In the genomic region with DNA sequence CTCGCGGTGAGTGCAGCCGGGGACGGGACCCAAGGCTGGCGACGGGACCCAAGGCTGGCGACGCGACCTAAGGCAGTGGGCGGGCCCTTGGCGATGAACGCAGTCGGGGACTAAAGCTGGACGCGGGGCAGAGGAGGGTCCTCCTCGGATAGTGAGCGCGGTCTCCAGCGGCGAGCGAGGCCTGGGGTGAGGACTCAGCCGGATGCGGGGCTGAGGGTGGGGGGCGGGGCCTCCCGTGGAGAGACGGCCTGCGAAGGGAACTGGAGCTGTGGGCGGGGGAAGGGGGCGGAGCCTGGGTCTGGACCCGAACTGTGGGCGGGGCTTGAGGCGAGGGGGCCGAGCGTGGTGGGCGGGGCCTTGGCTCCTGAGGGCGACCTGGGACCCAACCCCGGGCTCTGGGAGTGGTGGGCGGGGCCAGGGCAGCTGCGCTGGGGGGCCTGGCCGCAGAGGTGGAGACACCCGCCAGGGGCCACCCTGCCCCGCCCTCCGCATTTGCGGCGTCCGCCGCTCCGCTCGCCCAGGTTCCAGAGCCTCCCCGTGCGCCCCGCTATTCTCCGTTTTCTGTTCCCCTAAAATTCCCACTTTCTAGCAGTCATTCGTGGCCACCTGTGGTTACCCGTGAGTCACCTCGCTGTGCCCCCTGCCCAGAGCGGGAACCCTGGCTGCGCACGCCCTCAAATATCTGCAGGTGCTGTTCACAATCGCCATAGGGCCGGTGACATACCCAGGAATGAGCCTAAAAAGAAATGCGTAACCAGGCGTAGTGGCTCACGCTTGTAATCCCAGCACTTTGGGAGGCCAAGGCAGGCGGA, we compare ENCODE assay signal across 8 cellular contexts. TPM values are rescaled to one million over a fixed set of nuclear protein-coding genes. Genes with fewer than 3 reads are reported as not detected.
DNase-seq lines count a peak whose midpoint lies in the region; ATAC-seq and TF ChIP-seq lines count a peak whose summit lies in the region.

No MANE protein-coding gene starts in this region.

- H3K9me3 Mint-ChIP-seq in IgD-negative memory B cell: no peaks in the 10 kb centered on the region

- no peak for TF ChIP-seq CTCF in epithelial cell of proximal tubule (conservative IDR thresholded peaks at IDR 0.05; ENCODE audit: low read depth, low read length)

- peak overlapping the region; percentile 87 to 95 (median 93) for H3K27ac Mint-ChIP-seq in IgD-negative memory B cell

- ATAC-seq in GM21529 (IDR thresholded peaks at IDR 0.05; ENCODE audit: unreplicated experiment): peak; percentile 61

- peaks cover 9 to 14% (median 11%) of the 10 kb centered on the region in 3 donors for H3K4me1 Mint-ChIP-seq in IgD-negative memory B cell

- DNase-seq in DMS114 treated with DMSO at 0.1 percent for 48 hours (lab: John Stamatoyannopoulos, UW; ENCODE audit: unreplicated experiment): peak; percentile 85
- DNase-seq in OCI-M2 (lab: John Stamatoyannopoulos, UW; ENCODE audit: unreplicated experiment): peak; percentile 87
- peak; percentile 99 for DNase-seq in activated T-cell treated with anti-CD3 and anti-CD28 coated beads, Interleukin-2, amount 50 U/mL, for 1 hour
- peak; percentile 29 for DNase-seq in epithelial cell of proximal tubule (ENCODE audit: low read depth)
- peak; percentile 98 for DNase-seq in mucosa of gallbladder (ENCODE audit: low spot score)
- peak; percentile 98 to 100 for DNase-seq in stimulated activated CD8-positive, alpha-beta memory T cell treated with anti-CD3 and anti-CD28 coated beads, Interleukin-4, amount 100 ng/mL, for 1 hour (ENCODE audit: low read depth in 2 of 2, low spot score in 1 of 2)

- peak overlapping the region; percentile 75 for H3K4me3 ChIP-seq in epithelial cell of proximal tubule (ENCODE audit: low read depth, low read length)

- H3K36me3 Mint-ChIP-seq in IgD-negative memory B cell: no peaks in the 10 kb centered on the region

- H3K27me3 Mint-ChIP-seq in IgD-negative memory B cell: no peaks in the 10 kb centered on the region

- peak overlapping the region; percentile 83 to 97 (median 92) for H3K4me3 Mint-ChIP-seq in IgD-negative memory B cell

RNA-seq across cellular contexts. Expression of a gene that starts 0.5 kb away (rescaled TPM):
- 8.4 TPM for polyA plus RNA-seq in IgD-negative memory B cell
- total RNA-seq in epithelial cell of proximal tubule (23.8 and 30.7 TPM in 2 replicates), mucosa of gallbladder (51.7 TPM)

RNA-seq across cellular contexts. Expression of a gene that starts 13.2 kb away (rescaled TPM):
- polyA plus RNA-seq in IgD-negative memory B cell: 3.8 TPM
- total RNA-seq in epithelial cell of proximal tubule: 45.1 and 68.7 TPM in 2 replicates
- total RNA-seq in mucosa of gallbladder: 105 TPM

RNA-seq across cellular contexts. Expression of a gene that starts 53.0 kb away (rescaled TPM):
- 2.3 TPM for polyA plus RNA-seq in IgD-negative memory B cell
- total RNA-seq in epithelial cell of proximal tubule (39.4 and 64.1 TPM in 2 replicates), mucosa of gallbladder (50.8 TPM)

Comparison
In these comparisons a context has a peak if more than half of its experiments do, and no peak if none do; other contexts are left out.
1. Peak in every context shown above with its lines: DNase-seq, ATAC-seq and H3K4me3 ChIP-seq.
2. DNase-seq: peak in every context shown above with its lines; median percentile 99 in activated T-cell treated with anti-CD3 and anti-CD28 coated beads, Interleukin-2, amount 50 U/mL, for 1 hour; 99 in stimulated activated CD8-positive, alpha-beta memory T cell treated with anti-CD3 and anti-CD28 coated beads, Interleukin-4, amount 100 ng/mL, for 1 hour; 98 in mucosa of gallbladder; 87 in OCI-M2; 85 in DMS114 treated with DMSO at 0.1 percent for 48 hours; 29 in epithelial cell of proximal tubule.